ENCODE assay signal across 13 cellular contexts in the genomic region with DNA sequence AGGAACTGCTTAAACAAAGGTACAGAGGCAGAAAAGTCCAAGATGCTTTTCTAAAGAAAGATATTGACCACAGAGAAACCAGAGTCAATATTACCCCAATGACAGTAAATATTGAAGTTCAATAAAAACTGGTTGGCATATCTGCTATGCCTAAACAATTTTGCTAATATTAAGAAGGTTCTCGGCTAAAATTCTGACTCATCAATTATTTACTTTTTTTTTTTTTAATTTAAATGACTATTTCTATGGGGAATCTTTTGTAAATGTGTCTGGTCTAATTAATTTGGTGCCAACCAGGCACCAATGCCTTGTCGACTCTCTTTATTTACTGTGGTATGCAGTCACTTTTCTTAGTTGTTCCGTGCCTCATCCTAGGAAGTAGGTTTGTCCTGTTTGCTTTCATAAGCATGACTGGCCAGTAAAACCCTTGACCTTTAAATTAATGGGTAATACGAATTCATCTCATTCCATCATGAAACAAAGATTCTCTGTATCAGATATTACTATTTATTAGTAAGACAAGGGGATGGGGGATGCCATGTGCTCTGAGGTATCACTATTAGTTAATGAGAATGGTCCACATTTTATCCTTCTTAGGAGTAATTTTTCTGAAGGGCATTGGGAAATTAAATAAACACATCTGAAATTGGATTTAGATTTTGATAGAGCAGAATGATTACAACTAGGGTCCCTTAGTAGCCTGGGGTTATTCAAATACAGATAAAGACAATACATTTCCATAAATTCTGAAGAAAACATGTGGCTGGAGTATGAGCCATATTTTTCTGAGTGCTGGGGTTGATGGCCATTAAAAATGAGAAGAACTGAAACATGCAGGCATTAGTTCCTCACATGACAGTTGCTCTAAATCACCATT.
DNase-seq lines count a peak whose midpoint lies in the region; ATAC-seq and TF ChIP-seq lines count a peak whose summit lies in the region.
"Had no signal": no experiment of that assay in that cellular context is flagged by ENCODE, and none has a peak within 500 bp of the region (broad histone marks: within the 10 kb centered on the region; RNA-seq: fewer than 3 reads in every experiment).

No MANE protein-coding gene starts in this region.

- H3K36me3 ChIP-seq in SK-N-SH (replicated peaks in 1 of 2; ENCODE audit: control insufficient read depth in 1 of 2, insufficient read depth in 2 of 2, low read length in 1 of 2) (no peaks in the 10 kb centered on the region), ovary (no peaks in the 10 kb centered on the region)

- no peak for ATAC-seq in HG03378 (IDR thresholded peaks at IDR 0.05; ENCODE audit: unreplicated experiment)
- ATAC-seq in HG02884 (IDR thresholded peaks at IDR 0.05; ENCODE audit: unreplicated experiment), result no peak
- ATAC-seq: GM23338 had no signal

- TF ChIP-seq EP300 in SK-N-SH (IDR thresholded peaks at IDR 0.05; ENCODE audit: borderline replicate concordance in 1 of 2, low read depth in 1 of 2, low read length in 1 of 2), result peak in 1 of 2 experiments; percentile 80; a peak in 2 of 4 replicates
- no peak for TF ChIP-seq EP300 in ovary (IDR thresholded peaks at IDR 0.05)

- no peaks in the 10 kb centered on the region; a peak in 1 of 4 replicates for H3K4me1 ChIP-seq in SK-N-SH (ENCODE audit: control insufficient read depth in 1 of 2, insufficient read depth in 2 of 2, low read depth in 1 of 2, low read length in 1 of 2)
- no peaks in the 10 kb centered on the region for H3K4me1 ChIP-seq in ovary (ENCODE audit: insufficient read depth)

- H3K27me3 ChIP-seq in SK-N-SH (ENCODE audit: insufficient read depth) (no peaks in the 10 kb centered on the region), ovary (no peaks in the 10 kb centered on the region)
- H3K27me3 ChIP-seq: BLaER1 had no signal

- intact Hi-C loops in ovary (cut with DNase I), result no loop called here

- no peak for TF ChIP-seq RAD21 in SK-N-SH (IDR thresholded peaks at IDR 0.05; ENCODE audit: low read length)

- no peak for TF ChIP-seq POLR2A in ovary (IDR thresholded peaks at IDR 0.05)

- POLR2A ChIA-PET in SK-N-SH (lab: Yijun Ruan, JAX), result no interaction called here

- DNase-seq in COLO829 (ENCODE audit: low spot score) (peak; percentile 54), LNCaP clone FGC (ENCODE audit: low read depth) (peak; percentile 7), SK-N-SH (peak; percentile 57), foreskin melanocyte (peak; percentile 81), ovary (no peak)
- DNase-seq: Calu3; CD4-positive, alpha-beta memory T cell; HCEC 1CT had no signal

- H3K4me3 ChIP-seq in LNCaP clone FGC (ENCODE audit: low read depth, low read length), result no peak overlapping the region
- no peak overlapping the region for H3K4me3 ChIP-seq in SK-N-SH (ENCODE audit: low read depth in 2 of 2, low read length in 1 of 2)
- H3K4me3 ChIP-seq in ovary, result no peak overlapping the region
- H3K4me3 ChIP-seq: BLaER1, GM23338 had no signal

- no peaks in the 10 kb centered on the region for H3F3A ChIP-seq in SK-N-SH (replicated peaks; ENCODE audit: insufficient read depth)

- no peaks in the 10 kb centered on the region for H4K20me1 ChIP-seq in SK-N-SH (ENCODE audit: insufficient read depth)
- H4K20me1 ChIP-seq: BLaER1 had no signal

- no peak overlapping the region for H3K4me2 ChIP-seq in SK-N-SH
- H3K4me2 ChIP-seq: BLaER1, GM23338, KMS-11 had no signal

- H3K27ac ChIP-seq in SK-N-SH (ENCODE audit: low read depth in 2 of 2, low read length in 1 of 2) (no peak overlapping the region), ovary (no peak overlapping the region)
- H3K27ac ChIP-seq: BLaER1, KMS-11 had no signal

- WGBS in SK-N-SH (ENCODE audit: low lambda C conversion rate), result 54% methylated on average over 4 of the region's 4 CpGs
- 89 to 93% (median 90%) methylated on average over 4 of the region's 4 CpGs for WGBS in ovary, 3 donors

- CTCF ChIA-PET in SK-N-SH (lab: Yijun Ruan, JAX), result no interaction called here

- no peaks in the 10 kb centered on the region for H3K9me2 ChIP-seq in SK-N-SH

- no peaks in the 10 kb centered on the region for H3K79me2 ChIP-seq in SK-N-SH (ENCODE audit: insufficient read depth)

- H3K9me3 ChIP-seq in SK-N-SH, result no peaks in the 10 kb centered on the region
- H3K9me3 ChIP-seq in ovary, result no peaks in the 10 kb centered on the region

- TF ChIP-seq CTCF in LNCaP clone FGC (IDR thresholded peaks at IDR 0.05; ENCODE audit: control insufficient read depth, extremely low read depth, insufficient read depth), result no peak
- no peak for TF ChIP-seq CTCF in SK-N-SH (IDR thresholded peaks at IDR 0.05)
- TF ChIP-seq CTCF in ovary (IDR thresholded peaks at IDR 0.05), result no peak

- H3K9ac ChIP-seq in SK-N-SH, result no peak overlapping the region
- H3K9ac ChIP-seq: BLaER1, KMS-11 had no signal

- no peak overlapping the region for H2AFZ ChIP-seq in SK-N-SH (ENCODE audit: low read depth)
- H2AFZ ChIP-seq: GM23338 had no signal

TF ChIP-seq in SK-N-SH, 30 proteins besides CTCF, POLR2A, EP300 and RAD21:
- TF ChIP-seq GATA2 (CRISPR knock-in tag; IDR thresholded peaks at IDR 0.05) (peak; percentile 62), TCF12 (IDR thresholded peaks at IDR 0.05) (0 out of 2 replicates have a peak, but pooled peaks have one; percentile 14), REST (IDR thresholded peaks at IDR 0.05; ENCODE audit: low read depth, low read length) (no peak), MXI1 (IDR thresholded peaks at IDR 0.05; ENCODE audit: low read depth, low read length) (no peak), SMC3 (IDR thresholded peaks at IDR 0.05; ENCODE audit: low read depth, low read length) (no peak)
- TF ChIP-seq, protein P1, sequence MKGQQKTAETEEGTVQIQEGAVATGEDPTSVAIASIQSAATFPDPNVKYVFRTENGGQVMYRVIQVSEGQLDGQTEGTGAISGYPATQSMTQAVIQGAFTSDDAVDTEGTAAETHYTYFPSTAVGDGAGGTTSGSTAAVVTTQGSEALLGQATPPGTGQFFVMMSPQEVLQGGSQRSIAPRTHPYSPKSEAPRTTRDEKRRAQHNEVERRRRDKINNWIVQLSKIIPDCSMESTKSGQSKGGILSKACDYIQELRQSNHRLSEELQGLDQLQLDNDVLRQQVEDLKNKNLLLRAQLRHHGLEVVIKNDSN (IDR thresholded peaks at IDR 0.05; ENCODE audit: borderline replicate concordance, low read depth), result no peak

Comparison
In these comparisons a context has a peak if more than half of its experiments do, and no peak if none do; other contexts are left out.
1. DNase-seq: peak in COLO829 (single experiment), LNCaP clone FGC (single experiment), SK-N-SH (single experiment) and foreskin melanocyte (single experiment); none in ovary (0 of 5).